ENCODE assay signal across 14 cellular contexts in the genomic region with DNA sequence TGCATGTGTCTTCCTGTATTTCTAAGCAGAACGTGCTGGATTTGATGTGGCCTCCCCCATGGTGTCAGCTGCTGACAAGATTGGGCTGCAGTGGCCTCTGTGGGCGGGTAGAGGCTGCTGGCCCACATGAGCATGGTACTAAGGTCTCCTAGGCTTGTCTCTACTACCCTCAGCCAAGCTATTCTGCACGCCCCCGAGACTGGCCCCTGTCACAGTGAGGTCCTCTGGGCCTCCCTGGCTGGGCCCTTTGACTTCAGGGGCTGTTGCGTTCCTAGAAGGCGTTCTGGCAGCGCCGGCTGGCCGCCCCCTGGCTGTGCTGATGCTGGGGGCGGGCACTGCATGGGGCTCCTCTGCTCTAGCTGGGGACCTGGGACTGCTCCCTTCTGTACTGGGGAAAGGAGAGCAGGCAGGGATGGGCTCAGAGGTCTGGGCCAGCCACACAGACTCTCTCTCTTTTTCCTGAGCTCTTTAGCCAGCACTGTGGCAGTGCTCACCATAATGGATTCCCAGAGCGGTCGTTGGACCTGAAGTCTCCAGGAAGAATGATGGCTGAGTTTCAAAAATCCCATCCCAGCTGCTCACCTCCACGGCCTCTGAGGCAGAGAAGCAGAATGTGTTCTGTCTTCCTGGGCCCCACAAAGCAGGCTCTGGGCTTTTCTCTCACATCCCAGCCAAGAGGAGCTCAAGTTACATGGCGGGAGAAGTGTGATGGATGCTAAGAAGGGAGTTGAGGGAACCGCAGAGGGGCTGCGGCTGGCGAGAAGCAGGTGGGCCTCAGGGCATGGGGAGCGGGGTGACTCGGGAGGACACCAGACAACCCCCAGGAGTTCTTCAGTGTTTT. TPM values are rescaled to one million over a fixed set of nuclear protein-coding genes. Genes with fewer than 3 reads are reported as not detected.
A peak's percentile ranks its signal among the peaks of the same experiment; 100 is the strongest.
DNase-seq lines count a peak whose midpoint lies in the region; ATAC-seq and TF ChIP-seq lines count a peak whose summit lies in the region.
"Had no signal": no experiment of that assay in that cellular context is flagged by ENCODE, and none has a peak within 500 bp of the region (broad histone marks: within the 10 kb centered on the region; RNA-seq: fewer than 3 reads in every experiment).

No MANE protein-coding gene starts in this region.

- H3K9ac ChIP-seq in colonic mucosa (ENCODE audit: low read depth in 2 of 2, low read length in 2 of 2): no peak overlapping the region

- H3K4me1 Mint-ChIP-seq in WTC11 (peaks cover 47% of the 10 kb centered on the region), mesothelial cell of epicardium (peaks cover 47% of the 10 kb centered on the region), type B pancreatic cell (ENCODE audit: unreplicated experiment) (peaks cover 42% of the 10 kb centered on the region)

- DNase-seq in activated naive CD4-positive, alpha-beta T cell treated with anti-CD3 and anti-CD28 coated beads, Interleukin-2, amount 50 U/mL, for 72 hours (ENCODE audit: low spot score in 2 of 2): no peak
- DNase-seq in activated naive CD4-positive, alpha-beta T cell treated with Interleukin-2 at 50 U/mL for 16 hours: no peak
- DNase-seq in WTC11 (ENCODE audit: low spot score) (no peak), mesothelial cell of epicardium (ENCODE audit: low spot score in 2 of 2, unreplicated experiment in 2 of 2) (no peak), type B pancreatic cell (ENCODE audit: extremely low spot score, unreplicated experiment) (no peak), colonic mucosa (no peak), amygdala (lab: John Stamatoyannopoulos, UW) (no peak)
- no peak for DNase-seq in stimulated activated CD8-positive, alpha-beta memory T cell treated with anti-CD3 and anti-CD28 coated beads, Interleukin-4, amount 100 ng/mL, for 48 hours
- DNase-seq: activated effector memory CD4-positive, alpha-beta T cell treated with Interleukin-2 at 50 U/mL for 16 hours; left cardiac atrium; NCI-H2081; nucleus accumbens had no signal

- H3K9me3 Mint-ChIP-seq in activated naive CD4-positive, alpha-beta T cell treated with anti-CD3 and anti-CD28 coated beads, Interleukin-2, amount 50 U/mL, for 72 hours: no peaks in the 10 kb centered on the region
- H3K9me3 Mint-ChIP-seq in WTC11 (no peaks in the 10 kb centered on the region), mesothelial cell of epicardium (no peaks in the 10 kb centered on the region), type B pancreatic cell (no peaks in the 10 kb centered on the region)

- no peaks in the 10 kb centered on the region for H3K27me3 ChIP-seq in colonic mucosa
- H3K27me3 ChIP-seq: heart left ventricle had no signal

- no peak overlapping the region for H3K4me3 Mint-ChIP-seq in WTC11
- peak overlapping the region; percentile 29 for H3K4me3 Mint-ChIP-seq in mesothelial cell of epicardium
- peak overlapping the region; percentile 67 for H3K4me3 Mint-ChIP-seq in type B pancreatic cell

- CTCF ChIA-PET in WTC11 (lab: Charles Lee): interaction anchor here (1.3 kb wide), 1 partner anchor 116 kb away, joined by 6 read pairs; no protein-coding TSS in a partner anchor

- intact Hi-C loops in colonic mucosa (cut with DNase I): no loop called here

- peaks cover 6% of the 10 kb centered on the region for H3K4me1 ChIP-seq in colonic mucosa

- no peaks in the 10 kb centered on the region for H3K9me3 ChIP-seq in colonic mucosa
- H3K9me3 ChIP-seq: heart left ventricle had no signal

- peak in 1 of 2 donors; percentile 29 for ATAC-seq in activated naive CD4-positive, alpha-beta T cell treated with anti-CD3 and anti-CD28 coated beads, Interleukin-2, amount 50 U/mL, for 72 hours
- no peak for ATAC-seq in WTC11
- ATAC-seq: heart left ventricle had no signal

- peak overlapping the region; percentile 44 to 87 for H3K27ac Mint-ChIP-seq in activated naive CD4-positive, alpha-beta T cell treated with anti-CD3 and anti-CD28 coated beads, Interleukin-2, amount 50 U/mL, for 72 hours
- H3K27ac Mint-ChIP-seq in WTC11: peak overlapping the region; percentile 57
- H3K27ac Mint-ChIP-seq in mesothelial cell of epicardium: peak overlapping the region; percentile 97
- peak overlapping the region; percentile 70 for H3K27ac Mint-ChIP-seq in type B pancreatic cell

- POLR2A ChIA-PET in WTC11 (lab: Charles Lee): no interaction called here

- no peak overlapping the region for H3K27ac ChIP-seq in colonic mucosa
- H3K27ac ChIP-seq: epithelial cell of prostate, heart left ventricle had no signal

- H3K4me3 ChIP-seq in colonic mucosa: no peak overlapping the region
- H3K4me3 ChIP-seq: heart left ventricle had no signal

- H3K36me3 ChIP-seq in colonic mucosa: no peaks in the 10 kb centered on the region

- H3K27me3 Mint-ChIP-seq in WTC11 (ENCODE audit: low read depth) (no peaks in the 10 kb centered on the region), mesothelial cell of epicardium (ENCODE audit: low read depth) (no peaks in the 10 kb centered on the region), type B pancreatic cell (no peaks in the 10 kb centered on the region)

- TF ChIP-seq CTCF in WTC11 (IDR thresholded peaks at IDR 0.05): no peak
- no peak for TF ChIP-seq CTCF in mesothelial cell of epicardium (IDR thresholded peaks at IDR 0.05; ENCODE audit: unreplicated experiment)
- TF ChIP-seq CTCF in type B pancreatic cell (conservative IDR thresholded peaks at IDR 0.05): no peak
- no peak for TF ChIP-seq CTCF in colonic mucosa (IDR thresholded peaks at IDR 0.05)

- H3K36me3 Mint-ChIP-seq in activated naive CD4-positive, alpha-beta T cell treated with anti-CD3 and anti-CD28 coated beads, Interleukin-2, amount 50 U/mL, for 72 hours: peaks cover 5 to 7% of the 10 kb centered on the region in 2 donors
- peaks cover 10% of the 10 kb centered on the region for H3K36me3 Mint-ChIP-seq in WTC11
- peaks cover 4% of the 10 kb centered on the region for H3K36me3 Mint-ChIP-seq in mesothelial cell of epicardium
- peaks cover 4% of the 10 kb centered on the region for H3K36me3 Mint-ChIP-seq in type B pancreatic cell

TF ChIP-seq in WTC11, 78 proteins besides CTCF, POLR2A, EP300 and RAD21 (continues in another document):
- TF ChIP-seq ZNF671 (CRISPR knock-in tag; IDR thresholded peaks at IDR 0.05) (no peak), GRHL2 (CRISPR knock-in tag; IDR thresholded peaks at IDR 0.05; ENCODE audit: insufficient replicate concordance, severe bottlenecking) (no peak), TEAD1 (CRISPR knock-in tag; IDR thresholded peaks at IDR 0.05) (no peak), EMX1 (CRISPR knock-in tag; IDR thresholded peaks at IDR 0.05) (no peak), NR3C1 (CRISPR knock-in tag; conservative IDR thresholded peaks at IDR 0.05; ENCODE audit: low read depth) (no peak), CDX4 (CRISPR knock-in tag; IDR thresholded peaks at IDR 0.05; ENCODE audit: borderline replicate concordance) (no peak), TEAD4 (CRISPR knock-in tag; IDR thresholded peaks at IDR 0.05) (no peak), TCF7 (CRISPR knock-in tag; IDR thresholded peaks at IDR 0.05; ENCODE audit: low read depth) (no peak), ERG (CRISPR knock-in tag; IDR thresholded peaks at IDR 0.05) (no peak), ESRRA (CRISPR knock-in tag; IDR thresholded peaks at IDR 0.05; ENCODE audit: borderline replicate concordance) (no peak), CREM (CRISPR knock-in tag; IDR thresholded peaks at IDR 0.05) (no peak)
- TF ChIP-seq, protein P1, sequence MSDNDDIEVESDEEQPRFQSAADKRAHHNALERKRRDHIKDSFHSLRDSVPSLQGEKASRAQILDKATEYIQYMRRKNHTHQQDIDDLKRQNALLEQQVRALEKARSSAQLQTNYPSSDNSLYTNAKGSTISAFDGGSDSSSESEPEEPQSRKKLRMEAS (CRISPR knock-in tag; IDR thresholded peaks at IDR 0.05): no peak

RNA-seq across cellular contexts. Expression of gene TSSK6, which starts 32.3 kb away (rescaled TPM):
- 1 to 10 TPM; 3.8 to 5.5 TPM for total RNA-seq in activated naive CD4-positive, alpha-beta T cell treated with anti-CD3 and anti-CD28 coated beads, Interleukin-2, amount 50 U/mL, for 72 hours
- total RNA-seq in WTC11 (2021): 4.7 to 7.8 TPM (median 7.7 TPM) in 3 replicates
- total RNA-seq in mesothelial cell of epicardium: 1.9 to 2.3 TPM (median 2.1 TPM) in 3 replicates
- 1.5 and 2.3 TPM in 2 replicates for total RNA-seq in type B pancreatic cell (ENCODE audit: low replicate concordance)
- 1 to 10 TPM; 2.2 to 3.6 TPM for total RNA-seq in colonic mucosa

RNA-seq across cellular contexts. Expression of gene NDUFA13, which starts 33.0 kb away (rescaled TPM):
- total RNA-seq in activated naive CD4-positive, alpha-beta T cell treated with anti-CD3 and anti-CD28 coated beads, Interleukin-2, amount 50 U/mL, for 72 hours: 100 to 1,000 TPM; 358 to 407 TPM
- total RNA-seq in WTC11 (2021) (519 to 568 TPM (median 552 TPM) in 3 replicates), mesothelial cell of epicardium (338 to 343 TPM (median 342 TPM) in 3 replicates), type B pancreatic cell (ENCODE audit: low replicate concordance) (396 and 419 TPM in 2 replicates), colonic mucosa (100 to 1,000 TPM; 399 to 494 TPM)

RNA-seq across cellular contexts. Expression of gene YJEFN3, which starts 45.7 kb away (rescaled TPM):
- total RNA-seq in activated naive CD4-positive, alpha-beta T cell treated with anti-CD3 and anti-CD28 coated beads, Interleukin-2, amount 50 U/mL, for 72 hours: 10 to 100 TPM in 1 of 2 donors, 1 to 10 TPM in 1; 5.7 to 11.3 TPM
- total RNA-seq in WTC11 (2021) (10.2 to 11.9 TPM (median 11.1 TPM) in 3 replicates), mesothelial cell of epicardium (19.0 to 22.6 TPM (median 20.7 TPM) in 3 replicates), type B pancreatic cell (ENCODE audit: low replicate concordance) (12.2 and 23.2 TPM in 2 replicates), colonic mucosa (10 to 100 TPM in 1 of 2 donors, 1 to 10 TPM in 1; 1.9 to 17.3 TPM)

RNA-seq across cellular contexts. Expression of gene CILP2, which starts 55.1 kb away (rescaled TPM):
- under 1 TPM; 0.25 to 0.31 TPM for total RNA-seq in activated naive CD4-positive, alpha-beta T cell treated with anti-CD3 and anti-CD28 coated beads, Interleukin-2, amount 50 U/mL, for 72 hours
- total RNA-seq in WTC11 (2021) (7.9 to 10.6 TPM (median 10.1 TPM) in 3 replicates), mesothelial cell of epicardium (22.7 to 23.2 TPM (median 23.2 TPM) in 3 replicates), type B pancreatic cell (ENCODE audit: low replicate concordance) (0.74 and 3.2 TPM in 2 replicates), colonic mucosa (under 1 TPM; 0.05 to 0.35 TPM)
